ENCODE assay signal across 1 cellular context in genomic region chr5:10249948-10250803, GRCh38.
A peak's percentile ranks its signal among the peaks of the same experiment; 100 is the strongest.
TF ChIP-seq lines count a peak whose summit lies in the region.

TSS of gene CCT5 (plus strand) at chr5:10250280. CDS start at chr5:10250341, 61 bp downstream.

TF ChIP-seq in HepG2, 621 proteins besides CTCF, POLR2A, EP300 and RAD21 (continued from another document and continues in another):
- TF ChIP-seq NCOA1 (CRISPR knock-in tag; IDR thresholded peaks at IDR 0.05) (0 out of 2 replicates have a peak, but pooled peaks have one; percentile 37), ZKSCAN8 (CRISPR knock-in tag; IDR thresholded peaks at IDR 0.05; ENCODE audit: borderline replicate concordance) (no peak), ZNF777 (CRISPR knock-in tag; IDR thresholded peaks at IDR 0.05) (peak; percentile 63; the same call in 1 of the 2 replicates), TAF1 (CRISPR knock-in tag; IDR thresholded peaks at IDR 0.05) (peak; percentile 92), ZNF841 (CRISPR knock-in tag; IDR thresholded peaks at IDR 0.05; ENCODE audit: borderline replicate concordance) (no peak), ZBTB4 (CRISPR knock-in tag; IDR thresholded peaks at IDR 0.05; ENCODE audit: borderline replicate concordance) (no peak), ZNF674 (CRISPR knock-in tag; IDR thresholded peaks at IDR 0.05; ENCODE audit: low read depth) (no peak), KMT2B (CRISPR knock-in tag; IDR thresholded peaks at IDR 0.05) (peak; percentile 63), ZNF501 (CRISPR knock-in tag; IDR thresholded peaks at IDR 0.05) (peak; percentile 96), ZBTB40 (IDR thresholded peaks at IDR 0.05) (no peak), ZBTB40 (CRISPR knock-in tag; IDR thresholded peaks at IDR 0.05) (peak; percentile 58; the same call in 1 of the 2 replicates), ZNF143 (CRISPR knock-in tag; IDR thresholded peaks at IDR 0.05) (0 out of 2 replicates have a peak, but pooled peaks have one; percentile 5), MTF2 (CRISPR knock-in tag; IDR thresholded peaks at IDR 0.05; ENCODE audit: borderline replicate concordance) (no peak), ZFP1 (CRISPR knock-in tag; IDR thresholded peaks at IDR 0.05) (no peak), HNRNPL (IDR thresholded peaks at IDR 0.05; ENCODE audit: low read depth, low read length) (no peak), ZFP90 (CRISPR knock-in tag; IDR thresholded peaks at IDR 0.05; ENCODE audit: borderline replicate concordance) (peak; percentile 29; the same call in 1 of the 2 replicates), TRIM24 (CRISPR knock-in tag; IDR thresholded peaks at IDR 0.05) (no peak), ZFP36L2 (CRISPR knock-in tag; IDR thresholded peaks at IDR 0.05) (no peak), IKZF1 (IDR thresholded peaks at IDR 0.05) (no peak), HOXA3 (CRISPR knock-in tag; IDR thresholded peaks at IDR 0.05) (peak; percentile 83), FOSL2 (CRISPR knock-in tag; IDR thresholded peaks at IDR 0.05) (peak; percentile 5; the same call in 1 of the 2 replicates), ZNF7 (CRISPR knock-in tag; IDR thresholded peaks at IDR 0.05) (no peak), PAWR (CRISPR knock-in tag; IDR thresholded peaks at IDR 0.05; ENCODE audit: borderline replicate concordance) (no peak), ZNF230 (CRISPR knock-in tag; IDR thresholded peaks at IDR 0.05) (peak; percentile 49; the same call in 1 of the 2 replicates), ZNF180 (CRISPR knock-in tag; IDR thresholded peaks at IDR 0.05; ENCODE audit: borderline replicate concordance, low read depth) (no peak), ASH2L (IDR thresholded peaks at IDR 0.05; ENCODE audit: insufficient read length, low read depth, low read length) (peak; percentile 73), ZNF564 (CRISPR knock-in tag; IDR thresholded peaks at IDR 0.05) (peak; percentile 44; the same call in 1 of the 2 replicates), MED13 (CRISPR knock-in tag; IDR thresholded peaks at IDR 0.05) (peak; percentile 17; the same call in 1 of the 2 replicates), PLRG1 (conservative IDR thresholded peaks at IDR 0.05) (no peak), ZNF121 (CRISPR knock-in tag; IDR thresholded peaks at IDR 0.05) (no peak), HNF4G (IDR thresholded peaks at IDR 0.05; ENCODE audit: borderline replicate concordance, low read depth, low read length) (no peak; the same call in 1 of the 2 replicates), HNF4G (CRISPR knock-in tag; IDR thresholded peaks at IDR 0.05; ENCODE audit: borderline replicate concordance, low read depth) (no peak), HMGXB4 (CRISPR knock-in tag; IDR thresholded peaks at IDR 0.05; ENCODE audit: borderline replicate concordance in 1 of 2, low read depth in 1 of 2) (peak; percentile 57 to 68; a peak in 3 of 4 replicates), PRPF4 (IDR thresholded peaks at IDR 0.05; ENCODE audit: low read depth, low read length, poor library complexity, severe bottlenecking) (no peak), SOX13 (IDR thresholded peaks at IDR 0.05) (no peak), SOX13 (CRISPR knock-in tag; conservative IDR thresholded peaks at IDR 0.05 in 1 of 2, IDR thresholded peaks at IDR 0.05 in 1 of 2) (no peak), ZMAT3 (CRISPR knock-in tag; conservative IDR thresholded peaks at IDR 0.05) (peak; percentile 78), KLF13 (CRISPR knock-in tag; IDR thresholded peaks at IDR 0.05) (no peak), ZNF577 (CRISPR knock-in tag; IDR thresholded peaks at IDR 0.05; ENCODE audit: borderline replicate concordance, low read depth) (no peak), KDM5B (CRISPR knock-in tag; IDR thresholded peaks at IDR 0.05; ENCODE audit: borderline replicate concordance) (peak; percentile 85; the same call in 1 of the 2 replicates), SATB2 (CRISPR knock-in tag; IDR thresholded peaks at IDR 0.05) (no peak), TCF7 (IDR thresholded peaks at IDR 0.05; ENCODE audit: low read depth) (no peak), ZNF883 (CRISPR knock-in tag; IDR thresholded peaks at IDR 0.05; ENCODE audit: not compliant biosample characterization) (peak; percentile 74), ZBTB7A (CRISPR knock-in tag; IDR thresholded peaks at IDR 0.05) (no peak), RFX5 (IDR thresholded peaks at IDR 0.05; ENCODE audit: low read depth, low read length) (0 out of 2 replicates have a peak, but pooled peaks have one; percentile 12), ZFP41 (CRISPR knock-in tag; IDR thresholded peaks at IDR 0.05; ENCODE audit: borderline replicate concordance) (no peak), BCLAF1 (IDR thresholded peaks at IDR 0.05) (no peak), SNAPC5 (CRISPR knock-in tag; IDR thresholded peaks at IDR 0.05; ENCODE audit: borderline replicate concordance) (no peak), ZNF740 (CRISPR knock-in tag; IDR thresholded peaks at IDR 0.05) (peak; percentile 73; the same call in 1 of the 2 replicates), KLF6 (CRISPR knock-in tag; IDR thresholded peaks at IDR 0.05) (peak; percentile 53; the same call in 1 of the 2 replicates)
